7 cellular contexts compared by ENCODE assay signal in genomic region chr17:54466875-54467274, GRCh38.
"Had no signal": no experiment of that assay in that cellular context is flagged by ENCODE, and none has a peak within 500 bp of the region (broad histone marks: within the 10 kb centered on the region; RNA-seq: fewer than 3 reads in every experiment).

No MANE protein-coding gene starts in this region.

- H3K4me2 ChIP-seq: GM23338 had no signal

- ATAC-seq: GM23338 had no signal

- H3K4me3 ChIP-seq: GM23338 had no signal

- DNase-seq: H9, HCEC 1CT, KG1 had no signal

- H2AFZ ChIP-seq: GM23338 had no signal

- FAIRE-seq: H1, H54, HTR-8/SVneo had no signal
